In genomic region chr7:105622114-105622731, GRCh38 we compare ENCODE assay signal across 18 cellular contexts. TPM values are rescaled to one million over a fixed set of nuclear protein-coding genes. Genes with fewer than 3 reads are reported as not detected.
DNase-seq lines count a peak whose midpoint lies in the region; ATAC-seq and TF ChIP-seq lines count a peak whose summit lies in the region.
"Had no signal": no experiment of that assay in that cellular context is flagged by ENCODE, and none has a peak within 500 bp of the region (broad histone marks: within the 10 kb centered on the region; RNA-seq: fewer than 3 reads in every experiment).

No MANE protein-coding gene starts in this region.

- H3K9me3 ChIP-seq in gastroesophageal sphincter (no peaks in the 10 kb centered on the region), upper lobe of right lung (no peaks in the 10 kb centered on the region)

- no peak overlapping the region for H3K4me3 Mint-ChIP-seq in activated T-cell treated with anti-CD3 and anti-CD28 coated beads, Interleukin-2, amount 50 U/mL, for 72 hours

- TF ChIP-seq POLR2A in gastroesophageal sphincter (IDR thresholded peaks at IDR 0.05): no peak

- H3K27me3 Mint-ChIP-seq in activated T-cell treated with anti-CD3 and anti-CD28 coated beads, Interleukin-2, amount 50 U/mL, for 72 hours (ENCODE audit: low read depth): no peaks in the 10 kb centered on the region

- H3K36me3 ChIP-seq in gastroesophageal sphincter: peaks cover 0 to 64% of the 10 kb centered on the region in 2 donors
- peaks cover 32% of the 10 kb centered on the region for H3K36me3 ChIP-seq in upper lobe of right lung

- H3K4me3 ChIP-seq in gastroesophageal sphincter (no peak overlapping the region), upper lobe of right lung (no peak overlapping the region)
- H3K4me3 ChIP-seq: A549 had no signal

- no peaks in the 10 kb centered on the region for H3K4me1 Mint-ChIP-seq in activated T-cell treated with anti-CD3 and anti-CD28 coated beads, Interleukin-2, amount 50 U/mL, for 72 hours (ENCODE audit: low read depth)

- WGBS in gastroesophageal sphincter (ENCODE audit: low coverage in 1 of 2), 2 donors: 54 to 58% methylated on average over 10 to 11 of the region's 14 CpGs

- TF ChIP-seq EP300 in gastroesophageal sphincter (IDR thresholded peaks at IDR 0.05): no peak

- peaks cover 0 to 18% (median 12%) of the 10 kb centered on the region in 3 donors for H3K4me1 ChIP-seq in gastroesophageal sphincter
- no peaks in the 10 kb centered on the region for H3K4me1 ChIP-seq in upper lobe of right lung
- H3K4me1 ChIP-seq: A549, Caco-2 had no signal

- ATAC-seq in Right ventricle myocardium superior (ENCODE audit: poor library complexity) (peak; percentile 16), left cardiac atrium (no peak), gastroesophageal sphincter (peak; percentile 28), upper lobe of right lung (no peak)
- ATAC-seq in activated T-cell treated with anti-CD3 and anti-CD28 coated beads, Interleukin-2, amount 50 U/mL, for 72 hours (replicated peaks in 1 of 2): no peak
- ATAC-seq: A549 had no signal

- DNase-seq in Right ventricle myocardium superior: no peak
- no peak for DNase-seq in left cardiac atrium
- DNase-seq in pons (ENCODE audit: low spot score): peak; percentile 36
- peak; percentile 43 for DNase-seq in upper lobe of right lung
- no peak for DNase-seq in dedifferentiated amniotic fluid mesenchymal stem cell (ENCODE audit: extremely low spot score)
- no peak for DNase-seq in activated T-cell treated with anti-CD3 and anti-CD28 coated beads, Interleukin-2, amount 50 U/mL, for 72 hours
- no peak for DNase-seq in NCI-H526 (lab: John Stamatoyannopoulos, UW)
- DNase-seq: Caco-2; DMS79 treated with DMSO at 0.1 percent for 48 hours; HCEC 1CT; MV-4-11; NCI-H1436 treated with DMSO at 0.1 percent for 48 hours; NCI-H2081 treated with DMSO at 0.1 percent for 48 hours; NCI-H226; NCI-H69; NK-92 treated with Interleukin-12 subunit alpha and Interleukin-12 subunit beta, amount 100 ng/mL, for 24 hours had no signal

- peak overlapping the region in 3 of 4 donors; percentile 24 to 60 (median 52) for H3K27ac ChIP-seq in gastroesophageal sphincter
- H3K27ac ChIP-seq in upper lobe of right lung: no peak overlapping the region
- H3K27ac ChIP-seq: A549 had no signal

- H3K27me3 ChIP-seq in gastroesophageal sphincter: no peaks in the 10 kb centered on the region
- no peaks in the 10 kb centered on the region for H3K27me3 ChIP-seq in upper lobe of right lung

- H3K27ac Mint-ChIP-seq in activated T-cell treated with anti-CD3 and anti-CD28 coated beads, Interleukin-2, amount 50 U/mL, for 72 hours: no peak overlapping the region

- peaks cover 4% of the 10 kb centered on the region in 2 donors for H3K9me3 Mint-ChIP-seq in activated T-cell treated with anti-CD3 and anti-CD28 coated beads, Interleukin-2, amount 50 U/mL, for 72 hours

- no peak for TF ChIP-seq CTCF in gastroesophageal sphincter (IDR thresholded peaks at IDR 0.05)
- no peak for TF ChIP-seq CTCF in upper lobe of right lung (IDR thresholded peaks at IDR 0.05)

- H3K36me3 Mint-ChIP-seq in activated T-cell treated with anti-CD3 and anti-CD28 coated beads, Interleukin-2, amount 50 U/mL, for 72 hours (ENCODE audit: insufficient read depth in 2 of 2): peaks cover 6 to 11% of the 10 kb centered on the region in 2 donors

- intact Hi-C loops in Right ventricle myocardium superior (cut with DNase I) (no loop called here), left cardiac atrium (cut with DNase I) (no loop called here), upper lobe of right lung (cut with DNase I) (no loop called here)

RNA-seq across cellular contexts. Expression of gene EFCAB10, which starts 40.9 kb away (rescaled TPM):
- total RNA-seq in Right ventricle myocardium superior (not detected), left cardiac atrium (not detected), gastroesophageal sphincter (under 1 TPM in 1 of 4 donors, not detected in 3; 0.40 TPM), upper lobe of right lung (1.6 TPM)
- not detected for total RNA-seq in activated T-cell treated with anti-CD3 and anti-CD28 coated beads, Interleukin-2, amount 50 U/mL, for 72 hours
- total RNA-seq: Caco-2 had no signal

Comparison
In these comparisons a context has a peak if more than half of its experiments do, and no peak if none do; other contexts are left out.
1. ATAC-seq: peak in Right ventricle myocardium superior (single experiment) and gastroesophageal sphincter (single experiment); none in left cardiac atrium (0 of 2), upper lobe of right lung (single experiment) and activated T-cell treated with anti-CD3 and anti-CD28 coated beads, Interleukin-2, amount 50 U/mL, for 72 hours (0 of 2).
2. DNase-seq: peak in pons (single experiment) and upper lobe of right lung (single experiment); none in Right ventricle myocardium superior (single experiment), left cardiac atrium (single experiment), dedifferentiated amniotic fluid mesenchymal stem cell (single experiment), activated T-cell treated with anti-CD3 and anti-CD28 coated beads, Interleukin-2, amount 50 U/mL, for 72 hours (0 of 2) and NCI-H526 (0 of 2).